1 cellular context compared by ENCODE assay signal in genomic region chr2:13666582-13667414, GRCh38.
TF ChIP-seq lines count a peak whose summit lies in the region.

No MANE protein-coding gene starts in this region.

TF ChIP-seq in GM12878, 131 proteins besides CTCF, POLR2A, EP300 and RAD21 (continued from another document and continues in another):
- no peak for TF ChIP-seq TCF7 (IDR thresholded peaks at IDR 0.05; ENCODE audit: borderline replicate concordance)
- TF ChIP-seq REST (IDR thresholded peaks at IDR 0.05; ENCODE audit: low read depth, low read length): no peak
- TF ChIP-seq HDAC2 (IDR thresholded peaks at IDR 0.05): no peak
- TF ChIP-seq CHD1 (IDR thresholded peaks at IDR 0.05; ENCODE audit: low read depth, low read length): no peak
- TF ChIP-seq PML (IDR thresholded peaks at IDR 0.05; ENCODE audit: low read length): no peak
- no peak for TF ChIP-seq KAT2A (conservative IDR thresholded peaks at IDR 0.05; ENCODE audit: control insufficient read depth, low read depth, low read length)
- no peak for TF ChIP-seq USF1 (IDR thresholded peaks at IDR 0.05; ENCODE audit: borderline replicate concordance, extremely low read length, insufficient read depth, low read depth, low read length)
- TF ChIP-seq JUND (IDR thresholded peaks at IDR 0.05; ENCODE audit: low read depth, low read length): no peak
- no peak for TF ChIP-seq DPF2 (IDR thresholded peaks at IDR 0.05)
- peak; percentile 33 for TF ChIP-seq SMAD1 (IDR thresholded peaks at IDR 0.05; ENCODE audit: low read depth, partially characterized antibody)
- no peak for TF ChIP-seq RAD51 (IDR thresholded peaks at IDR 0.05)
- peak; percentile 70 for TF ChIP-seq RUNX3 (IDR thresholded peaks at IDR 0.05; ENCODE audit: low read length)
- no peak for TF ChIP-seq SKIL (IDR thresholded peaks at IDR 0.05; ENCODE audit: low read depth, poor library complexity, severe bottlenecking)
- TF ChIP-seq CHD2 (IDR thresholded peaks at IDR 0.05; ENCODE audit: borderline replicate concordance, low read depth, low read length): no peak
- no peak for TF ChIP-seq ZZZ3 (IDR thresholded peaks at IDR 0.05; ENCODE audit: control insufficient read depth, insufficient read length, low read depth)
- no peak for TF ChIP-seq MEF2A (IDR thresholded peaks at IDR 0.05; ENCODE audit: insufficient read depth, low read depth, low read length)
- TF ChIP-seq WRNIP1 (IDR thresholded peaks at IDR 0.05; ENCODE audit: borderline replicate concordance, low read depth, low read length): no peak
- peak; percentile 51; the same call in 1 of the 2 replicates for TF ChIP-seq RELB (IDR thresholded peaks at IDR 0.05; ENCODE audit: low read depth)
- TF ChIP-seq, protein P1, sequence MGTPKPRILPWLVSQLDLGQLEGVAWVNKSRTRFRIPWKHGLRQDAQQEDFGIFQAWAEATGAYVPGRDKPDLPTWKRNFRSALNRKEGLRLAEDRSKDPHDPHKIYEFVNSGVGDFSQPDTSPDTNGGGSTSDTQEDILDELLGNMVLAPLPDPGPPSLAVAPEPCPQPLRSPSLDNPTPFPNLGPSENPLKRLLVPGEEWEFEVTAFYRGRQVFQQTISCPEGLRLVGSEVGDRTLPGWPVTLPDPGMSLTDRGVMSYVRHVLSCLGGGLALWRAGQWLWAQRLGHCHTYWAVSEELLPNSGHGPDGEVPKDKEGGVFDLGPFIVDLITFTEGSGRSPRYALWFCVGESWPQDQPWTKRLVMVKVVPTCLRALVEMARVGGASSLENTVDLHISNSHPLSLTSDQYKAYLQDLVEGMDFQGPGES (IDR thresholded peaks at IDR 0.05): no peak
- TF ChIP-seq BRCA1 (IDR thresholded peaks at IDR 0.05; ENCODE audit: low read depth, low read length): no peak
- no peak for TF ChIP-seq TCF3 (IDR thresholded peaks at IDR 0.05; ENCODE audit: borderline replicate concordance, insufficient read depth, low read depth, low read length)
- no peak for TF ChIP-seq ZBTB11 (CRISPR knock-in tag; IDR thresholded peaks at IDR 0.05)
- no peak for TF ChIP-seq NFXL1 (IDR thresholded peaks at IDR 0.05; ENCODE audit: borderline replicate concordance)
- TF ChIP-seq CEBPB (IDR thresholded peaks at IDR 0.05; ENCODE audit: borderline replicate concordance in 1 of 2, low read depth in 2 of 2, low read length in 2 of 2): peak; percentile 26 to 56; a peak in 1 of 4 replicates
- no peak for TF ChIP-seq MYC (IDR thresholded peaks at IDR 0.05; ENCODE audit: insufficient read depth, insufficient read length, insufficient replicate concordance, low read length, severe bottlenecking)
- TF ChIP-seq ZNF207 (IDR thresholded peaks at IDR 0.05; ENCODE audit: borderline replicate concordance): no peak
- TF ChIP-seq FOS (IDR thresholded peaks at IDR 0.05; ENCODE audit: borderline replicate concordance, extremely low read depth, insufficient read length): no peak
- TF ChIP-seq NBN (IDR thresholded peaks at IDR 0.05): peak; percentile 11; the same call in 1 of the 2 replicates
- no peak for TF ChIP-seq KLF5 (IDR thresholded peaks at IDR 0.05; ENCODE audit: partially characterized antibody)
- TF ChIP-seq ZSCAN29 (IDR thresholded peaks at IDR 0.05): no peak
- peak; percentile 70; the same call in 1 of the 2 replicates for TF ChIP-seq GATAD2B (conservative IDR thresholded peaks at IDR 0.05; ENCODE audit: low read depth)
- TF ChIP-seq, protein P2, sequence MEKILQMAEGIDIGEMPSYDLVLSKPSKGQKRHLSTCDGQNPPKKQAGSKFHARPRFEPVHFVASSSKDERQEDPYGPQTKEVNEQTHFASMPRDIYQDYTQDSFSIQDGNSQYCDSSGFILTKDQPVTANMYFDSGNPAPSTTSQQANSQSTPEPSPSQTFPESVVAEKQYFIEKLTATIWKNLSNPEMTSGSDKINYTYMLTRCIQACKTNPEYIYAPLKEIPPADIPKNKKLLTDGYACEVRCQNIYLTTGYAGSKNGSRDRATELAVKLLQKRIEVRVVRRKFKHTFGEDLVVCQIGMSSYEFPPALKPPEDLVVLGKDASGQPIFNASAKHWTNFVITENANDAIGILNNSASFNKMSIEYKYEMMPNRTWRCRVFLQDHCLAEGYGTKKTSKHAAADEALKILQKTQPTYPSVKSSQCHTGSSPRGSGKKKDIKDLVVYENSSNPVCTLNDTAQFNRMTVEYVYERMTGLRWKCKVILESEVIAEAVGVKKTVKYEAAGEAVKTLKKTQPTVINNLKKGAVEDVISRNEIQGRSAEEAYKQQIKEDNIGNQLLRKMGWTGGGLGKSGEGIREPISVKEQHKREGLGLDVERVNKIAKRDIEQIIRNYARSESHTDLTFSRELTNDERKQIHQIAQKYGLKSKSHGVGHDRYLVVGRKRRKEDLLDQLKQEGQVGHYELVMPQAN (conservative IDR thresholded peaks at IDR 0.05): no peak
- TF ChIP-seq SMARCA5 (IDR thresholded peaks at IDR 0.05): peak; percentile 59; the same call in 1 of the 2 replicates
- no peak for TF ChIP-seq CREB1 (IDR thresholded peaks at IDR 0.05; ENCODE audit: low read depth)
- no peak for TF ChIP-seq SMAD5 (IDR thresholded peaks at IDR 0.05; ENCODE audit: low read depth)
- peak; percentile 86 for TF ChIP-seq CUX1 (IDR thresholded peaks at IDR 0.05; ENCODE audit: insufficient replicate concordance, low read depth, low read length)
- TF ChIP-seq BACH1 (IDR thresholded peaks at IDR 0.05; ENCODE audit: borderline replicate concordance): no peak
- no peak for TF ChIP-seq MAX (IDR thresholded peaks at IDR 0.05; ENCODE audit: low read depth, low read length)
